In genomic region chrX:100648601-100649417, GRCh38 we compare ENCODE assay signal across 11 cellular contexts. TPM values are rescaled to one million over a fixed set of nuclear protein-coding genes. Genes with fewer than 3 reads are reported as not detected.
A peak's percentile ranks its signal among the peaks of the same experiment; 100 is the strongest.
DNase-seq lines count a peak whose midpoint lies in the region; ATAC-seq and TF ChIP-seq lines count a peak whose summit lies in the region.
"Had no signal": no experiment of that assay in that cellular context is flagged by ENCODE, and none has a peak within 500 bp of the region (broad histone marks: within the 10 kb centered on the region; RNA-seq: fewer than 3 reads in every experiment).

No MANE protein-coding gene starts in this region.

- ATAC-seq in GM21526 (IDR thresholded peaks at IDR 0.05; ENCODE audit: low FRiP score, unreplicated experiment): no peak

- DNase-seq in EH (ENCODE audit: low read depth) (peak; percentile 74), SK-N-MC (ENCODE audit: low read depth, low spot score) (no peak), fibroblast of villous mesenchyme (ENCODE audit: low read depth) (peak; percentile 94), renal cortical epithelial cell (ENCODE audit: low read depth) (peak; percentile 54), KBM-7 (no peak)
- DNase-seq in activated T-cell treated with anti-CD3 and anti-CD28 coated beads, Interleukin-2, amount 50 U/mL, for 48 hours: no peak
- no peak for DNase-seq in central memory CD4-positive, alpha-beta T cell
- DNase-seq: foreskin melanocyte, NCI-H1436 had no signal

- no peak for TF ChIP-seq CTCF in fibroblast of villous mesenchyme (IDR thresholded peaks at IDR 0.05; ENCODE audit: insufficient read depth, low read depth, low read length)

- in situ Hi-C loops in KBM-7 (cut with MboI; ENCODE audit: low pct_unique_long_range_greater_than_20kb, low sequenced_read_pairs): no loop called here

- H3K4me3 ChIP-seq in SK-N-MC (peak overlapping the region; percentile 16), fibroblast of villous mesenchyme (ENCODE audit: low read depth, low read length) (peak overlapping the region; percentile 1)

- H3K27ac ChIP-seq in SK-N-MC: peak overlapping the region; percentile 85

- no peaks in the 10 kb centered on the region for H3K9me3 ChIP-seq in SK-N-MC (ENCODE audit: low read depth, low read length)

- H3K9ac ChIP-seq in SK-N-MC (ENCODE audit: insufficient read length): no peak overlapping the region

- H3K36me3 ChIP-seq in SK-N-MC (ENCODE audit: insufficient read depth, low read length): no peaks in the 10 kb centered on the region

RNA-seq across cellular contexts. Expression of gene SRPX2, which starts 4.8 kb away (rescaled TPM):
- total RNA-seq in fibroblast of villous mesenchyme (44.1 and 66.1 TPM in 2 replicates), renal cortical epithelial cell (20.7 and 29.7 TPM in 2 replicates)
- total RNA-seq: H1 had no signal

RNA-seq across cellular contexts. Expression of gene TSPAN6, which starts 12.2 kb away (rescaled TPM):
- 30.0 and 44.5 TPM in 2 replicates for total RNA-seq in fibroblast of villous mesenchyme
- 56.6 and 79.7 TPM in 2 replicates for total RNA-seq in renal cortical epithelial cell

Comparison
In these comparisons a context has a peak if more than half of its experiments do, and no peak if none do; other contexts are left out.
1. DNase-seq: peak in EH (single experiment), fibroblast of villous mesenchyme (single experiment) and renal cortical epithelial cell (single experiment); none in SK-N-MC (single experiment), KBM-7 (single experiment), activated T-cell treated with anti-CD3 and anti-CD28 coated beads, Interleukin-2, amount 50 U/mL, for 48 hours (0 of 2) and central memory CD4-positive, alpha-beta T cell (single experiment).